Comparison of ENCODE assay signal across 8 cellular contexts in genomic region chr12:1593232-1594044, GRCh38. TPM values are rescaled to one million over a fixed set of nuclear protein-coding genes. Genes with fewer than 3 reads are reported as not detected.
DNase-seq lines count a peak whose midpoint lies in the region; ATAC-seq and TF ChIP-seq lines count a peak whose summit lies in the region.

No MANE protein-coding gene starts in this region.

- H3K27me3 ChIP-seq in cardiac muscle cell, result no peaks in the 10 kb centered on the region

- H3K27ac ChIP-seq in 22Rv1, result peak overlapping the region; percentile 98
- peak overlapping the region; percentile 92 for H3K27ac ChIP-seq in cardiac muscle cell

- intact Hi-C loops in posterior vena cava (cut with DNase I), result no loop called here

- peaks cover 50% of the 10 kb centered on the region for H3K4me1 ChIP-seq in cardiac muscle cell (ENCODE audit: low read depth)

- H3K4me3 ChIP-seq in cardiac muscle cell, result peak overlapping the region; percentile 75

- ATAC-seq in GM18873 (IDR thresholded peaks at IDR 0.05; ENCODE audit: low FRiP score, unreplicated experiment) (peak; percentile 34), HG03139 (IDR thresholded peaks at IDR 0.05; ENCODE audit: unreplicated experiment) (peak; percentile 20), GM18858 (IDR thresholded peaks at IDR 0.05; ENCODE audit: unreplicated experiment) (no peak)

- no peaks in the 10 kb centered on the region for H3K9me3 ChIP-seq in cardiac muscle cell (ENCODE audit: low read depth)

- H3K36me3 ChIP-seq in cardiac muscle cell, result no peaks in the 10 kb centered on the region

- DNase-seq in RKO (ENCODE audit: low spot score), result peak; percentile 49
- peak; percentile 62 for DNase-seq in activated naive CD4-positive, alpha-beta T cell treated with anti-CD3 and anti-CD28 coated beads, Interleukin-2, amount 50 U/mL, for 16 hours
- peak in 1 of 2 donors; percentile 65 for DNase-seq in cardiac muscle cell (ENCODE audit: low read depth in 1 of 2, low spot score in 1 of 2)
- DNase-seq in posterior vena cava (ENCODE audit: low spot score), result peak; percentile 84

- TF ChIP-seq CTCF in 22Rv1 (IDR thresholded peaks at IDR 0.05) (no peak; the same call in 1 of the 2 replicates), cardiac muscle cell (IDR thresholded peaks at IDR 0.05; ENCODE audit: low read depth, low read length) (no peak)

RNA-seq across cellular contexts. Expression of gene FBXL14, which starts 0.9 kb away (rescaled TPM):
- total RNA-seq in cardiac muscle cell, result 22.4 and 27.8 TPM in 2 replicates
- 17.8 and 34.3 TPM in 2 replicates for polyA plus RNA-seq in cardiac muscle cell
- 1 to 10 TPM; 6.3 to 7.3 TPM for total RNA-seq in posterior vena cava

RNA-seq across cellular contexts. Expression of gene WNT5B, which starts 35.6 kb away (rescaled TPM):
- 152 and 206 TPM in 2 replicates for total RNA-seq in cardiac muscle cell
- 170 and 240 TPM in 2 replicates for polyA plus RNA-seq in cardiac muscle cell
- 10 to 100 TPM; 10.1 to 12.8 TPM for total RNA-seq in posterior vena cava

Comparison
In these comparisons a context has a peak if more than half of its experiments do, and no peak if none do; other contexts are left out.
1. RNA of gene WNT5B, which starts 35.6 kb away (total RNA-seq): 152 to 206 TPM in cardiac muscle cell; 10.1 to 12.8 TPM in posterior vena cava; every median in the first group is over 10 times any median in the second.